ENCODE assay signal across 1 cellular context in the genomic region with DNA sequence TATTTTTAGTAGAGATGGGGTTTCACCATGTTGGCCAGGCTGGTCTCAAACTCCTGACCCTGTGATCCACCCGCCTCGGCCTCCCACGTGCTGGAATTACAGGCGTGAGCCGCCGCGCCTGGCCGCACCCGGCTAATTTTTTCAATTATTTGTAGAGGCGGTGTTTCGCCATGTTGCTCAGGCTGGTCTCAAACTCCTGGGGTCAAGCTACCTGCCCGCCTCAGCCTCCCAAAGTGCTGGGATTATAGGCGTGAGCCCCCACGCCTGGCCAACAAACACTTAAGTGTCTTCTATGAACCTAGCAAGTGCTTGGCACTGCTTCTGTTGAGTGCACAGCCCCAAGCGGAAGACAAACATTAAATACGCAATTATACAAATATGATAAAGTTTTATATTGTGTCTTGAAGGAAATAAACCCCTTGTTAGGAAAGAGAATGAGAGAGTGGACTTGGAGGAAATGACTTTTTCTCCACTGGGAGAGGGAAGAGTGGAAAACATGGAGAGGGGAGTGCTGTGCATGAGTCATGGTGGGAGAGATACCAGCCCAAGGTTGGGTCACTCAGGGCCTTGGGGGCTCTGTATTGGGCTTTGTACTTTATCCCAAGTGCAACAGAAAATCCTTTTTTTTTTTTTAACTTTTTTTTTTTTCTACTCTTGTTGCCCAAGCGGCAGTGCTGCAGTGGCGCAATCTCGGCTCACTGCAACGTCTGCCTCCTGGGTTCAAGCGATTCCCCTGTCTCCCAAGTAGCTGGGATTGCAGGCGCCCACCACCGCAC.
A peak's percentile ranks its signal among the peaks of the same experiment; 100 is the strongest.
TF ChIP-seq lines count a peak whose summit lies in the region.

No MANE protein-coding gene starts in this region.

TF ChIP-seq in HepG2, 621 proteins besides CTCF, POLR2A, EP300 and RAD21 (continued from another document and continues in another):
- TF ChIP-seq LCORL (IDR thresholded peaks at IDR 0.05) (no peak), LCORL (CRISPR knock-in tag; IDR thresholded peaks at IDR 0.05) (peak; percentile 33; the same call in 1 of the 2 replicates), CREM (IDR thresholded peaks at IDR 0.05) (peak; percentile 37; the same call in 1 of the 2 replicates), CREM (CRISPR knock-in tag; IDR thresholded peaks at IDR 0.05) (no peak), TFDP1 (CRISPR knock-in tag; IDR thresholded peaks at IDR 0.05; ENCODE audit: borderline replicate concordance) (no peak), PHF21A (CRISPR knock-in tag; IDR thresholded peaks at IDR 0.05) (0 out of 2 replicates have a peak, but pooled peaks have one; percentile 0), RARG (CRISPR knock-in tag; IDR thresholded peaks at IDR 0.05; ENCODE audit: low read depth) (no peak), ZNF772 (CRISPR knock-in tag; IDR thresholded peaks at IDR 0.05) (no peak), MYC (CRISPR knock-in tag; IDR thresholded peaks at IDR 0.05; ENCODE audit: borderline replicate concordance) (peak; percentile 59; the same call in 1 of the 2 replicates), ZBTB21 (CRISPR knock-in tag; IDR thresholded peaks at IDR 0.05) (no peak), ZNF660 (CRISPR knock-in tag; IDR thresholded peaks at IDR 0.05; ENCODE audit: borderline replicate concordance, low read depth) (no peak), PAWR (CRISPR knock-in tag; IDR thresholded peaks at IDR 0.05; ENCODE audit: borderline replicate concordance) (no peak), SIX1 (CRISPR knock-in tag; IDR thresholded peaks at IDR 0.05; ENCODE audit: borderline replicate concordance) (no peak), NCOR1 (IDR thresholded peaks at IDR 0.05; ENCODE audit: borderline replicate concordance, low read length) (peak; percentile 72; the same call in 1 of the 2 replicates), ZNF607 (CRISPR knock-in tag; IDR thresholded peaks at IDR 0.05; ENCODE audit: borderline replicate concordance) (no peak), ZBTB4 (CRISPR knock-in tag; IDR thresholded peaks at IDR 0.05; ENCODE audit: borderline replicate concordance) (no peak), NFATC3 (CRISPR knock-in tag; IDR thresholded peaks at IDR 0.05) (0 out of 2 replicates have a peak, but pooled peaks have one; percentile 37), ELF1 (CRISPR knock-in tag; IDR thresholded peaks at IDR 0.05) (no peak), CBFB (CRISPR knock-in tag; IDR thresholded peaks at IDR 0.05) (no peak), RFXANK (CRISPR knock-in tag; IDR thresholded peaks at IDR 0.05) (no peak), ATM (IDR thresholded peaks at IDR 0.05; ENCODE audit: borderline replicate concordance) (no peak), ZNF543 (CRISPR knock-in tag; IDR thresholded peaks at IDR 0.05) (0 out of 2 replicates have a peak, but pooled peaks have one; percentile 28), ZNF556 (CRISPR knock-in tag; IDR thresholded peaks at IDR 0.05; ENCODE audit: borderline replicate concordance) (no peak), PATZ1 (CRISPR knock-in tag; IDR thresholded peaks at IDR 0.05) (peak; percentile 58), SALL1 (CRISPR knock-in tag; IDR thresholded peaks at IDR 0.05) (peak; percentile 44; the same call in 1 of the 2 replicates), ZKSCAN8 (CRISPR knock-in tag; IDR thresholded peaks at IDR 0.05; ENCODE audit: borderline replicate concordance) (no peak), HHEX (CRISPR knock-in tag; IDR thresholded peaks at IDR 0.05) (0 out of 2 replicates have a peak, but pooled peaks have one; percentile 7), EHMT2 (IDR thresholded peaks at IDR 0.05; ENCODE audit: borderline replicate concordance, low read depth, low read length) (peak; percentile 25; the same call in 1 of the 2 replicates), TBL1XR1 (IDR thresholded peaks at IDR 0.05; ENCODE audit: borderline replicate concordance, low read length, partially characterized antibody) (peak; percentile 13), ARNT (IDR thresholded peaks at IDR 0.05) (no peak), TERF1 (CRISPR knock-in tag; IDR thresholded peaks at IDR 0.05) (no peak), MED13 (CRISPR knock-in tag; IDR thresholded peaks at IDR 0.05) (no peak), ZBTB3 (CRISPR knock-in tag; IDR thresholded peaks at IDR 0.05; ENCODE audit: borderline replicate concordance, low read depth) (peak; percentile 89; the same call in 1 of the 2 replicates), MIXL1 (CRISPR knock-in tag; IDR thresholded peaks at IDR 0.05) (no peak), KLF15 (CRISPR knock-in tag; IDR thresholded peaks at IDR 0.05; ENCODE audit: borderline replicate concordance) (no peak), KDM3A (CRISPR knock-in tag; IDR thresholded peaks at IDR 0.05; ENCODE audit: low read depth) (0 out of 2 replicates have a peak, but pooled peaks have one; percentile 46), MAFK (conservative IDR thresholded peaks at IDR 0.05 in 1 of 2, IDR thresholded peaks at IDR 0.05 in 1 of 2; ENCODE audit: low read length in 2 of 2) (no peak), ZNF33B (CRISPR knock-in tag; IDR thresholded peaks at IDR 0.05) (peak; percentile 64; the same call in 1 of the 2 replicates), DMAP1 (CRISPR knock-in tag; IDR thresholded peaks at IDR 0.05) (peak; percentile 38; the same call in 1 of the 2 replicates)
- TF ChIP-seq, protein P1, sequence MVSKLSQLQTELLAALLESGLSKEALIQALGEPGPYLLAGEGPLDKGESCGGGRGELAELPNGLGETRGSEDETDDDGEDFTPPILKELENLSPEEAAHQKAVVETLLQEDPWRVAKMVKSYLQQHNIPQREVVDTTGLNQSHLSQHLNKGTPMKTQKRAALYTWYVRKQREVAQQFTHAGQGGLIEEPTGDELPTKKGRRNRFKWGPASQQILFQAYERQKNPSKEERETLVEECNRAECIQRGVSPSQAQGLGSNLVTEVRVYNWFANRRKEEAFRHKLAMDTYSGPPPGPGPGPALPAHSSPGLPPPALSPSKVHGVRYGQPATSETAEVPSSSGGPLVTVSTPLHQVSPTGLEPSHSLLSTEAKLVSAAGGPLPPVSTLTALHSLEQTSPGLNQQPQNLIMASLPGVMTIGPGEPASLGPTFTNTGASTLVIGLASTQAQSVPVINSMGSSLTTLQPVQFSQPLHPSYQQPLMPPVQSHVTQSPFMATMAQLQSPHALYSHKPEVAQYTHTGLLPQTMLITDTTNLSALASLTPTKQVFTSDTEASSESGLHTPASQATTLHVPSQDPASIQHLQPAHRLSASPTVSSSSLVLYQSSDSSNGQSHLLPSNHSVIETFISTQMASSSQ (IDR thresholded peaks at IDR 0.05; ENCODE audit: low read depth): no peak
- TF ChIP-seq, protein P1 (CRISPR knock-in tag; IDR thresholded peaks at IDR 0.05; ENCODE audit: borderline replicate concordance): peak; percentile 7; the same call in 1 of the 2 replicates
- TF ChIP-seq, protein P2, sequence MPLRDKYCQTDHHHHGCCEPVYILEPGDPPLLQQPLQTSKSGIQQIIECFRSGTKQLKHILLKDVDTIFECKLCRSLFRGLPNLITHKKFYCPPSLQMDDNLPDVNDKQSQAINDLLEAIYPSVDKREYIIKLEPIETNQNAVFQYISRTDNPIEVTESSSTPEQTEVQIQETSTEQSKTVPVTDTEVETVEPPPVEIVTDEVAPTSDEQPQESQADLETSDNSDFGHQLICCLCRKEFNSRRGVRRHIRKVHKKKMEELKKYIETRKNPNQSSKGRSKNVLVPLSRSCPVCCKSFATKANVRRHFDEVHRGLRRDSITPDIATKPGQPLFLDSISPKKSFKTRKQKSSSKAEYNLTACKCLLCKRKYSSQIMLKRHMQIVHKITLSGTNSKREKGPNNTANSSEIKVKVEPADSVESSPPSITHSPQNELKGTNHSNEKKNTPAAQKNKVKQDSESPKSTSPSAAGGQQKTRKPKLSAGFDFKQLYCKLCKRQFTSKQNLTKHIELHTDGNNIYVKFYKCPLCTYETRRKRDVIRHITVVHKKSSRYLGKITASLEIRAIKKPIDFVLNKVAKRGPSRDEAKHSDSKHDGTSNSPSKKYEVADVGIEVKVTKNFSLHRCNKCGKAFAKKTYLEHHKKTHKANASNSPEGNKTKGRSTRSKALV (CRISPR knock-in tag; IDR thresholded peaks at IDR 0.05): no peak
- TF ChIP-seq, protein P3, sequence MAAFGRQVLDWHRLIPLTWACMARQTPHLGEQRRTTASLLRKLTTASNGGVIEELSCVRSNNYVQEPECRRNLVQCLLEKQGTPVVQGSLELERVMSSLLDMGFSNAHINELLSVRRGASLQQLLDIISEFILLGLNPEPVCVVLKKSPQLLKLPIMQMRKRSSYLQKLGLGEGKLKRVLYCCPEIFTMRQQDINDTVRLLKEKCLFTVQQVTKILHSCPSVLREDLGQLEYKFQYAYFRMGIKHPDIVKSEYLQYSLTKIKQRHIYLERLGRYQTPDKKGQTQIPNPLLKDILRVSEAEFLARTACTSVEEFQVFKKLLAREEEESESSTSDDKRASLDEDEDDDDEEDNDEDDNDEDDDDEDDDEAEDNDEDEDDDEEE (CRISPR knock-in tag; IDR thresholded peaks at IDR 0.05): 0 out of 2 replicates have a peak, but pooled peaks have one; percentile 45
